9 cellular contexts compared by ENCODE assay signal in genomic region chr20:7624886-7625285, GRCh38.
"Had no signal": no experiment of that assay in that cellular context is flagged by ENCODE, and none has a peak within 500 bp of the region (broad histone marks: within the 10 kb centered on the region; RNA-seq: fewer than 3 reads in every experiment).

No MANE protein-coding gene starts in this region.

- H3K4me3 ChIP-seq: GM23248, HAP-1 had no signal

- H2AFZ ChIP-seq: GM23248 had no signal

- ATAC-seq: HCT116, HepG2 had no signal

- FAIRE-seq: HepG2 had no signal

- H3K9ac ChIP-seq: GM23248 had no signal

- H3K27ac Mint-ChIP-seq: HFFc6, IgD-negative memory B cell had no signal

- DNase-seq: GM23248, GOT3, H7, HFFc6 had no signal

- H3K4me3 Mint-ChIP-seq: HFFc6, IgD-negative memory B cell had no signal

- H3K36me3 ChIP-seq: HAP-1 had no signal

- H3K9me3 ChIP-seq: HAP-1 had no signal

- H3K4me1 Mint-ChIP-seq: IgD-negative memory B cell had no signal

- H3K27me3 Mint-ChIP-seq: IgD-negative memory B cell had no signal

- H3K27ac ChIP-seq: GM23248, HL-60 had no signal

- H3K36me3 Mint-ChIP-seq: IgD-negative memory B cell had no signal

- H3K4me1 ChIP-seq: HAP-1 had no signal
